ENCODE assay signal across 2 cellular contexts in the genomic region with DNA sequence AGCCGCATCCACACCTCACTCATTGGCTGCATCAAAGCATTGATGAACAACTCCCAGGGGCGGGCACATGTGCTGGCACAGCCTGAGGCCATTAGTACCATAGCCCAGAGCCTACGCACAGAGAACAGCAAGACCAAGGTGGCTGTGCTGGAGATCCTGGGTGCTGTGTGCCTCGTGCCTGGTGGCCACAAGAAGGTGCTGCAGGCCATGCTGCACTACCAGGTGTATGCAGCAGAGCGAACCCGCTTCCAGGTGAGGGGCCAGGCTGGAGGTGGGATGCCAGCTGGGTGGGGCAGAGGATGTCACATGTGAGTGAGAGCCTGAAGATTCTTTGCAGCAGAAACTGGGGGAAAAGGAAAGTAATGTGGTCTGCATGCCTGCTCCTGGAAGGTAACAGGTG.
TF ChIP-seq lines count a peak whose summit lies in the region.

No MANE protein-coding gene starts in this region.

TF ChIP-seq in HCT116, 20 proteins besides CTCF, POLR2A, EP300 and RAD21:
- TF ChIP-seq ZFX (IDR thresholded peaks at IDR 0.05) (no peak), CBX3 (IDR thresholded peaks at IDR 0.05; ENCODE audit: low read depth) (no peak)

TF ChIP-seq in GM12878, 131 proteins besides CTCF, POLR2A, EP300 and RAD21:
- TF ChIP-seq, protein P1, sequence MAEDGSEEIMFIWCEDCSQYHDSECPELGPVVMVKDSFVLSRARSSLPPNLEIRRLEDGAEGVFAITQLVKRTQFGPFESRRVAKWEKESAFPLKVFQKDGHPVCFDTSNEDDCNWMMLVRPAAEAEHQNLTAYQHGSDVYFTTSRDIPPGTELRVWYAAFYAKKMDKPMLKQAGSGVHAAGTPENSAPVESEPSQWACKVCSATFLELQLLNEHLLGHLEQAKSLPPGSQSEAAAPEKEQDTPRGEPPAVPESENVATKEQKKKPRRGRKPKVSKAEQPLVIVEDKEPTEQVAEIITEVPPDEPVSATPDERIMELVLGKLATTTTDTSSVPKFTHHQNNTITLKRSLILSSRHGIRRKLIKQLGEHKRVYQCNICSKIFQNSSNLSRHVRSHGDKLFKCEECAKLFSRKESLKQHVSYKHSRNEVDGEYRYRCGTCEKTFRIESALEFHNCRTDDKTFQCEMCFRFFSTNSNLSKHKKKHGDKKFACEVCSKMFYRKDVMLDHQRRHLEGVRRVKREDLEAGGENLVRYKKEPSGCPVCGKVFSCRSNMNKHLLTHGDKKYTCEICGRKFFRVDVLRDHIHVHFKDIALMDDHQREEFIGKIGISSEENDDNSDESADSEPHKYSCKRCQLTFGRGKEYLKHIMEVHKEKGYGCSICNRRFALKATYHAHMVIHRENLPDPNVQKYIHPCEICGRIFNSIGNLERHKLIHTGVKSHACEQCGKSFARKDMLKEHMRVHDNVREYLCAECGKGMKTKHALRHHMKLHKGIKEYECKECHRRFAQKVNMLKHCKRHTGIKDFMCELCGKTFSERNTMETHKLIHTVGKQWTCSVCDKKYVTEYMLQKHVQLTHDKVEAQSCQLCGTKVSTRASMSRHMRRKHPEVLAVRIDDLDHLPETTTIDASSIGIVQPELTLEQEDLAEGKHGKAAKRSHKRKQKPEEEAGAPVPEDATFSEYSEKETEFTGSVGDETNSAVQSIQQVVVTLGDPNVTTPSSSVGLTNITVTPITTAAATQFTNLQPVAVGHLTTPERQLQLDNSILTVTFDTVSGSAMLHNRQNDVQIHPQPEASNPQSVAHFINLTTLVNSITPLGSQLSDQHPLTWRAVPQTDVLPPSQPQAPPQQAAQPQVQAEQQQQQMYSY (CRISPR knock-in tag; IDR thresholded peaks at IDR 0.05) = no peak
